8 cellular contexts compared by ENCODE assay signal in genomic region chr15:66702035-66702769, GRCh38.
DNase-seq lines count a peak whose midpoint lies in the region; ATAC-seq and TF ChIP-seq lines count a peak whose summit lies in the region.

TSS of gene SMAD6 (plus strand) at chr15:66702236. CDS start at chr15:66703259, 1,023 bp downstream.

- ATAC-seq in HG03135 (IDR thresholded peaks at IDR 0.05; ENCODE audit: unreplicated experiment) (peak; percentile 39), HG02610 (IDR thresholded peaks at IDR 0.05; ENCODE audit: unreplicated experiment) (no peak)

- peak within 1 kb of the TSS; percentile 71 for H3K4me3 ChIP-seq in choroid plexus epithelial cell (ENCODE audit: low read depth, low read length)

- DNase-seq in DMS153 (lab: John Stamatoyannopoulos, UW), result peak; percentile 71
- DNase-seq in NCI-H524 treated with DMSO at 0.1 percent for 48 hours (lab: John Stamatoyannopoulos, UW), result peak; percentile 93
- DNase-seq in activated CD4-positive, alpha-beta T cell treated with anti-CD3 and anti-CD28 coated beads for 4 hours, result peak; percentile 48 to 49
- peak; percentile 99 for DNase-seq in choroid plexus epithelial cell (ENCODE audit: low read depth)
- peak; percentile 98 for DNase-seq in kidney glomerular epithelial cell (lab: John Stamatoyannopoulos, UW)
- DNase-seq in stimulated activated CD4-positive, alpha-beta T cell treated with anti-CD3 and anti-CD28 coated beads, Interleukin-12 subunit alpha, Interleukin-12 subunit beta, amount 100 ng/mL, for 48 hours (ENCODE audit: low read depth in 2 of 3, low spot score in 1 of 3), result peak; percentile 53 to 67 (median 61)

- no peak for TF ChIP-seq CTCF in choroid plexus epithelial cell (conservative IDR thresholded peaks at IDR 0.05; ENCODE audit: low read depth, low read length)

Comparison
In these comparisons a context has a peak if more than half of its experiments do, and no peak if none do; other contexts are left out.
1. DNase-seq: peak in every context shown above with its lines; median percentile 99 in choroid plexus epithelial cell; 98 in kidney glomerular epithelial cell; 93 in NCI-H524 treated with DMSO at 0.1 percent for 48 hours; 71 in DMS153; 61 in stimulated activated CD4-positive, alpha-beta T cell treated with anti-CD3 and anti-CD28 coated beads, Interleukin-12 subunit alpha, Interleukin-12 subunit beta, amount 100 ng/mL, for 48 hours; 48 in activated CD4-positive, alpha-beta T cell treated with anti-CD3 and anti-CD28 coated beads for 4 hours.